In genomic region chr1:182175340-182176068, GRCh38 we compare ENCODE assay signal across 12 cellular contexts.
A peak's percentile ranks its signal among the peaks of the same experiment; 100 is the strongest.
DNase-seq lines count a peak whose midpoint lies in the region; ATAC-seq and TF ChIP-seq lines count a peak whose summit lies in the region.
"Had no signal": no experiment of that assay in that cellular context is flagged by ENCODE, and none has a peak within 500 bp of the region (broad histone marks: within the 10 kb centered on the region; RNA-seq: fewer than 3 reads in every experiment).

No MANE protein-coding gene starts in this region.

- no peaks in the 10 kb centered on the region for H3K4me1 ChIP-seq in uterus

- no peaks in the 10 kb centered on the region for H3K27me3 ChIP-seq in uterus
- H3K27me3 ChIP-seq: dorsolateral prefrontal cortex had no signal

- no peak for ATAC-seq in HG03097 (IDR thresholded peaks at IDR 0.05; ENCODE audit: low FRiP score, unreplicated experiment)
- ATAC-seq: activated CD4-positive, alpha-beta T cell treated with anti-CD3 and anti-CD28 coated beads for 36 hours; naive thymus-derived CD8-positive, alpha-beta T cell; stimulated activated memory B cell treated with anti-CD40 and anti-IgM and Interleukin-4, amounts not matched to agents 10 μg/mL and 1 μg/mL and 100 μg/mL, for 72 hours had no signal

- no peaks in the 10 kb centered on the region for H3K36me3 ChIP-seq in uterus

- TF ChIP-seq POLR2A in uterus (IDR thresholded peaks at IDR 0.05) = no peak

- TF ChIP-seq CTCF in foreskin fibroblast (IDR thresholded peaks at IDR 0.05; ENCODE audit: low read depth, low read length) (no peak), uterus (IDR thresholded peaks at IDR 0.05) (no peak)

- H3K27ac ChIP-seq in uterus = peak overlapping the region in 1 of 2 donors; percentile 12

- no peaks in the 10 kb centered on the region for H3K9me3 ChIP-seq in uterus

- H3K4me3 ChIP-seq in foreskin fibroblast (ENCODE audit: low read depth in 1 of 2, low read length in 2 of 2) = no peak overlapping the region
- H3K4me3 ChIP-seq in uterus = no peak overlapping the region
- H3K4me3 ChIP-seq: dorsolateral prefrontal cortex had no signal

- DNase-seq in CD1c-positive myeloid dendritic cell (ENCODE audit: extremely low spot score) (peak; percentile 92), NCI-H1092 treated with DMSO at 0.1 percent for 48 hours (lab: John Stamatoyannopoulos, UW) (peak; percentile 95), NOMO-1 treated with DMSO at 0.1 percent for 48 hours (lab: John Stamatoyannopoulos, UW; ENCODE audit: unreplicated experiment) (peak; percentile 91), foreskin fibroblast (peak; percentile 68 to 71), uterus (no peak), NAMALWA (ENCODE audit: low spot score) (no peak)
- DNase-seq in activated CD4-positive, CD25-positive, alpha-beta regulatory T cell treated with anti-CD3 and anti-CD28 coated beads, Interleukin-2, amount 50 U/mL, for 72 hours = no peak
- DNase-seq: activated CD4-positive, alpha-beta T cell treated with anti-CD3 and anti-CD28 coated beads for 36 hours; dorsolateral prefrontal cortex; naive thymus-derived CD8-positive, alpha-beta T cell had no signal

- intact Hi-C loops in uterus (cut with DNase I; ENCODE audit: low total_unique reads) = no loop called here

Comparison
In these comparisons a context has a peak if more than half of its experiments do, and no peak if none do; other contexts are left out.
1. DNase-seq: peak in CD1c-positive myeloid dendritic cell (single experiment), NCI-H1092 treated with DMSO at 0.1 percent for 48 hours (single experiment), NOMO-1 treated with DMSO at 0.1 percent for 48 hours (single experiment) and foreskin fibroblast (2 of 2); none in uterus (0 of 2), activated CD4-positive, CD25-positive, alpha-beta regulatory T cell treated with anti-CD3 and anti-CD28 coated beads, Interleukin-2, amount 50 U/mL, for 72 hours (single experiment) and NAMALWA (single experiment).